9 cellular contexts compared by ENCODE assay signal in genomic region chr18:13566941-13567762, GRCh38.
DNase-seq lines count a peak whose midpoint lies in the region; ATAC-seq and TF ChIP-seq lines count a peak whose summit lies in the region.
"Had no signal": no experiment of that assay in that cellular context is flagged by ENCODE, and none has a peak within 500 bp of the region (broad histone marks: within the 10 kb centered on the region; RNA-seq: fewer than 3 reads in every experiment).

No MANE protein-coding gene starts in this region.

- H3K9me3 Mint-ChIP-seq in central memory CD8-positive, alpha-beta T cell = no peaks in the 10 kb centered on the region

- in situ Hi-C loops in G401 (cut with HindIII; ENCODE audit: low sequenced_read_pairs) = no loop called here

- peak overlapping the region; percentile 19 for H3K27ac Mint-ChIP-seq in central memory CD8-positive, alpha-beta T cell (ENCODE audit: low read depth)

- H3K4me3 Mint-ChIP-seq in central memory CD8-positive, alpha-beta T cell = no peak overlapping the region

- no peaks in the 10 kb centered on the region for H3K27me3 Mint-ChIP-seq in central memory CD8-positive, alpha-beta T cell

- peak; percentile 10 to 12 for DNase-seq in Kasumi-1 (lab: John Stamatoyannopoulos, UW)
- DNase-seq in central memory CD8-positive, alpha-beta T cell (ENCODE audit: low spot score in 2 of 2) = no peak
- peak; percentile 29 for DNase-seq in occipital lobe (lab: John Stamatoyannopoulos, UW)
- DNase-seq in omental fat pad (ENCODE audit: low spot score) = no peak
- no peak for DNase-seq in NCI-H1417 treated with DMSO at 0.1 percent for 48 hours (lab: John Stamatoyannopoulos, UW)
- no peak for DNase-seq in G401 (ENCODE audit: low spot score)

- TF ChIP-seq CTCF in omental fat pad (IDR thresholded peaks at IDR 0.05) = no peak

- ATAC-seq in GM18498 (IDR thresholded peaks at IDR 0.05; ENCODE audit: unreplicated experiment) = peak; percentile 63
- peak; percentile 57 for ATAC-seq in GM21529 (IDR thresholded peaks at IDR 0.05; ENCODE audit: unreplicated experiment)
- ATAC-seq in central memory CD8-positive, alpha-beta T cell (replicated peaks; ENCODE audit: extremely low read depth, poor library complexity, severe bottlenecking) = peak; percentile 48
- ATAC-seq in omental fat pad (ENCODE audit: low FRiP score) = no peak
- ATAC-seq: Panc1 had no signal

- no peaks in the 10 kb centered on the region for H3K36me3 Mint-ChIP-seq in central memory CD8-positive, alpha-beta T cell (ENCODE audit: insufficient read depth)

- peaks cover 32% of the 10 kb centered on the region for H3K4me1 Mint-ChIP-seq in central memory CD8-positive, alpha-beta T cell

Comparison
In these comparisons a context has a peak if more than half of its experiments do, and no peak if none do; other contexts are left out.
1. DNase-seq: peak in Kasumi-1 (2 of 2) and occipital lobe (single experiment); none in central memory CD8-positive, alpha-beta T cell (0 of 2), omental fat pad (single experiment), NCI-H1417 treated with DMSO at 0.1 percent for 48 hours (single experiment) and G401 (single experiment).